3 cellular contexts compared by ENCODE assay signal in genomic region chr9:84432746-84433145, GRCh38.
TF ChIP-seq lines count a peak whose summit lies in the region.

No MANE protein-coding gene starts in this region.

TF ChIP-seq in HepG2, 621 proteins besides CTCF, POLR2A, EP300 and RAD21:
- TF ChIP-seq MAFF (IDR thresholded peaks at IDR 0.05; ENCODE audit: low read depth, low read length) (peak; percentile 68), JARID2 (CRISPR knock-in tag; IDR thresholded peaks at IDR 0.05; ENCODE audit: insufficient replicate concordance) (no peak), HOXA7 (CRISPR knock-in tag; IDR thresholded peaks at IDR 0.05) (no peak), MAFK (conservative IDR thresholded peaks at IDR 0.05 in 1 of 2, IDR thresholded peaks at IDR 0.05 in 1 of 2; ENCODE audit: low read length in 2 of 2) (peak; percentile 54 to 84)

TF ChIP-seq in A549, 52 proteins besides CTCF, POLR2A, EP300 and RAD21:
- peak; percentile 66 for TF ChIP-seq MAFK (IDR thresholded peaks at IDR 0.05; ENCODE audit: partially characterized antibody)
- TF ChIP-seq KDM5A (IDR thresholded peaks at IDR 0.05): no peak
TF ChIP-seq in A549: peak in this region for 1.

TF ChIP-seq in IMR-90, 13 proteins besides CTCF, POLR2A, EP300 and RAD21:
- TF ChIP-seq MXI1 (IDR thresholded peaks at IDR 0.05; ENCODE audit: borderline replicate concordance, low read depth, low read length) (no peak), MAFK (IDR thresholded peaks at IDR 0.05; ENCODE audit: low read depth, low read length) (peak; percentile 57), FOS (IDR thresholded peaks at IDR 0.05; ENCODE audit: low read depth, low read length) (no peak)
